8 cellular contexts compared by ENCODE assay signal in the genomic region with DNA sequence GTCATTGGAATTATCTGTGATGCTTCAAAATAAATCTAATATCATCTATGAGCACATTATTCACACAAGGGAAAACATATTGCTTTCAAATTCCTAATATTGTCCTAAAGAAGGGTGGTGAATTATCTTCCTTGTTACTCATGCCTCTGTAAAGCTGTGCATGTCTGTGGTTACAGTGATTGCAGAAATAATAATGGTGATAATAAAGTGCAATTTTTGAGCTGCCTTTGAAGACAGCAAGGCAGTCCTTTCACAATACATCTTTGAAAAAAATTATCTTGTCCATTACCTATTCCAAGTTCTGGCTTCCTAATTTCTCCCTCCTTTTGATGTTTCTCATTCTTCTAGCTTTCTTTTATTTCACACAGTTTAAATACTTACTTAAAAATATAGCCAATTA.
"Had no signal": no experiment of that assay in that cellular context is flagged by ENCODE, and none has a peak within 500 bp of the region (broad histone marks: within the 10 kb centered on the region; RNA-seq: fewer than 3 reads in every experiment).

No MANE protein-coding gene starts in this region.

- DNase-seq: GDM1, GF-D8 had no signal

- H3K4me3 ChIP-seq: GM12878 had no signal

- FAIRE-seq: G401.6, GM12878, GM12891, GM12892, GM18507, GM19239 had no signal
